ENCODE assay signal across 7 cellular contexts in genomic region chr22:36138709-36139108, GRCh38. TPM values are rescaled to one million over a fixed set of nuclear protein-coding genes. Genes with fewer than 3 reads are reported as not detected.
DNase-seq lines count a peak whose midpoint lies in the region; ATAC-seq, FAIRE-seq and TF ChIP-seq lines count a peak whose summit lies in the region.
"Not testable (repeated sequence)": the region's sequence is repeated elsewhere in the genome, so short reads cannot be mapped to it uniquely, and the experiment has no call there.
"Had no signal": no experiment of that assay in that cellular context is flagged by ENCODE, and none has a peak within 500 bp of the region (broad histone marks: within the 10 kb centered on the region; RNA-seq: fewer than 3 reads in every experiment).

No MANE protein-coding gene starts in this region.

- POLR2A ChIA-PET in CD8-positive, alpha-beta memory T cell (lab: Charles Lee); activated CD4-positive, alpha-beta T cell treated with anti-CD3 and anti-CD28 coated beads for 36 hours (lab: Charles Lee): not testable (repeated sequence)

- H3K27ac Mint-ChIP-seq in CD8-positive, alpha-beta memory T cell = peak overlapping the region; percentile 20 to 92 (median 59)
- H3K27ac Mint-ChIP-seq in activated CD4-positive, alpha-beta T cell treated with anti-CD3 and anti-CD28 coated beads for 36 hours = peak overlapping the region; percentile 20
- peak overlapping the region in 5 of 6 donors; percentile 36 to 83 (median 71) for H3K27ac Mint-ChIP-seq in immature natural killer cell
- peak overlapping the region; percentile 57 to 66 for H3K27ac Mint-ChIP-seq in natural killer cell

- ATAC-seq in SK-N-SH treated with all-trans-retinoic acid at 6 μM for 48 hours = 0 out of 3 replicates have a peak, but pooled peaks have one; percentile 24
- not testable (repeated sequence) for ATAC-seq in activated CD4-positive, alpha-beta T cell treated with anti-CD3 and anti-CD28 coated beads for 36 hours; natural killer cell

- H3K9me3 Mint-ChIP-seq in CD8-positive, alpha-beta memory T cell; activated CD4-positive, alpha-beta T cell treated with anti-CD3 and anti-CD28 coated beads for 36 hours (ENCODE audit: low read depth); immature natural killer cell; natural killer cell: not testable (repeated sequence)

- peaks cover 0 to 47% (median 11%) of the 10 kb centered on the region in 3 donors for H3K36me3 Mint-ChIP-seq in CD8-positive, alpha-beta memory T cell
- not testable (repeated sequence) for H3K36me3 Mint-ChIP-seq in activated CD4-positive, alpha-beta T cell treated with anti-CD3 and anti-CD28 coated beads for 36 hours (ENCODE audit: low read depth)
- H3K36me3 Mint-ChIP-seq in immature natural killer cell (peaks cover 7 to 43% (median 20%) of the 10 kb centered on the region in 3 donors), natural killer cell (peaks cover 14% of the 10 kb centered on the region)

- intact Hi-C loops in activated CD4-positive, alpha-beta T cell treated with anti-CD3 and anti-CD28 coated beads for 36 hours (cut with DNase I, micrococcal nuclease); natural killer cell (cut with micrococcal nuclease): not testable (repeated sequence)

- peaks cover 24% of the 10 kb centered on the region for H3K36me3 ChIP-seq in CD8-positive, alpha-beta memory T cell (ENCODE audit: insufficient read depth, low read length)
- H3K36me3 ChIP-seq in bronchial epithelial cell (ENCODE audit: control insufficient read depth, insufficient read depth, low read length) = not testable (repeated sequence)

- H3K27me3 Mint-ChIP-seq in CD8-positive, alpha-beta memory T cell; activated CD4-positive, alpha-beta T cell treated with anti-CD3 and anti-CD28 coated beads for 36 hours; immature natural killer cell (ENCODE audit: low read depth in 3 of 3); natural killer cell (ENCODE audit: low read depth in 2 of 2): not testable (repeated sequence)

- not testable (repeated sequence) for H3K4me1 ChIP-seq in CD8-positive, alpha-beta memory T cell (ENCODE audit: insufficient read depth, low read length)

- not testable (repeated sequence) for H3K4me3 Mint-ChIP-seq in CD8-positive, alpha-beta memory T cell; activated CD4-positive, alpha-beta T cell treated with anti-CD3 and anti-CD28 coated beads for 36 hours; immature natural killer cell; natural killer cell

- H3K27me3 ChIP-seq in CD8-positive, alpha-beta memory T cell (ENCODE audit: insufficient read depth, low read length, poor library complexity, severe bottlenecking); bronchial epithelial cell (ENCODE audit: control insufficient read depth, insufficient read depth, low read length): not testable (repeated sequence)

- H3K27ac ChIP-seq in CD8-positive, alpha-beta memory T cell (ENCODE audit: low read depth, low read length) = not testable (repeated sequence)

- peaks cover 18 to 36% (median 20%) of the 10 kb centered on the region in 3 donors for H3K4me1 Mint-ChIP-seq in CD8-positive, alpha-beta memory T cell
- peaks cover 21% of the 10 kb centered on the region for H3K4me1 Mint-ChIP-seq in activated CD4-positive, alpha-beta T cell treated with anti-CD3 and anti-CD28 coated beads for 36 hours
- not testable (repeated sequence) for H3K4me1 Mint-ChIP-seq in immature natural killer cell
- peaks cover 0 to 19% of the 10 kb centered on the region in 2 donors for H3K4me1 Mint-ChIP-seq in natural killer cell

- H3K9me3 ChIP-seq in CD8-positive, alpha-beta memory T cell (ENCODE audit: low read length) = not testable (repeated sequence)

- FAIRE-seq in bronchial epithelial cell (lab: Jason Lieb, UNC) = peak; percentile 64

- not testable (repeated sequence) for TF ChIP-seq CTCF in bronchial epithelial cell (IDR thresholded peaks at IDR 0.05; ENCODE audit: insufficient read depth, low read length, severe bottlenecking); natural killer cell (IDR thresholded peaks at IDR 0.05)

- DNase-seq in CD8-positive, alpha-beta memory T cell; activated CD4-positive, alpha-beta T cell treated with anti-CD3 and anti-CD28 coated beads for 36 hours; bronchial epithelial cell (ENCODE audit: low read depth); immature natural killer cell; natural killer cell: not testable (repeated sequence)

- CTCF ChIA-PET in CD8-positive, alpha-beta memory T cell (lab: Charles Lee); activated CD4-positive, alpha-beta T cell treated with anti-CD3 and anti-CD28 coated beads for 36 hours (lab: Charles Lee): not testable (repeated sequence)

- H3K4me3 ChIP-seq in CD8-positive, alpha-beta memory T cell (ENCODE audit: low read length); bronchial epithelial cell (ENCODE audit: low read depth, low read length): not testable (repeated sequence)

RNA-seq across cellular contexts. Expression of gene APOL3, which starts 21.8 kb away (rescaled TPM):
- 10 to 100 TPM; 43.1 to 48.3 TPM for total RNA-seq in CD8-positive, alpha-beta memory T cell
- polyA plus RNA-seq in CD8-positive, alpha-beta memory T cell = 102 TPM
- total RNA-seq in activated CD4-positive, alpha-beta T cell treated with anti-CD3 and anti-CD28 coated beads for 36 hours = 10 to 100 TPM; 50.6 to 55.4 TPM
- total RNA-seq in bronchial epithelial cell = 0.13 TPM in 1 of 2 replicates, not detected in the other
- 10 to 100 TPM; 32.8 to 83.5 (median 56.3) TPM for polyA plus RNA-seq in immature natural killer cell
- 100 to 1,000 TPM; 105 to 166 (median 111) TPM for total RNA-seq in natural killer cell
- total RNA-seq: G401 had no signal

Comparison
In these comparisons a context has a peak if more than half of its experiments do, and no peak if none do; other contexts are left out.
1. H3K27ac Mint-ChIP-seq: peak in every context shown above with its lines; median percentile 71 in immature natural killer cell; 62 in natural killer cell; 59 in CD8-positive, alpha-beta memory T cell; 20 in activated CD4-positive, alpha-beta T cell treated with anti-CD3 and anti-CD28 coated beads for 36 hours.
2. RNA of gene APOL3, which starts 21.8 kb away (total RNA-seq): 105 to 166 TPM in natural killer cell, 50.6 to 55.4 TPM in activated CD4-positive, alpha-beta T cell treated with anti-CD3 and anti-CD28 coated beads for 36 hours and 43.1 to 48.3 TPM in CD8-positive, alpha-beta memory T cell; 0.13 TPM in bronchial epithelial cell; every median in the first group is over 10 times any median in the second.